In genomic region chr2:215931256-215931903, GRCh38 we compare ENCODE assay signal across 8 cellular contexts.
A peak's percentile ranks its signal among the peaks of the same experiment; 100 is the strongest.
DNase-seq lines count a peak whose midpoint lies in the region; ATAC-seq, FAIRE-seq and TF ChIP-seq lines count a peak whose summit lies in the region.

No MANE protein-coding gene starts in this region.

- no peak for TF ChIP-seq EP300 in K562 (IDR thresholded peaks at IDR 0.05; ENCODE audit: low read length)

- H3K36me3 ChIP-seq in K562 (ENCODE audit: control insufficient read depth, insufficient read depth, low read length): no peaks in the 10 kb centered on the region
- peaks cover 5% of the 10 kb centered on the region; the same call in 1 of the 2 replicates for H3K36me3 ChIP-seq in iPS DF 6.9 (ENCODE audit: control insufficient read depth, insufficient read depth, low read length)

- TF ChIP-seq POLR2A in K562 (conservative IDR thresholded peaks at IDR 0.05): no peak

- no peak overlapping the region for H2AFZ ChIP-seq in K562 (ENCODE audit: low read depth, low read length)

- H3K79me2 ChIP-seq in K562 (ENCODE audit: control insufficient read depth, insufficient read depth, low read length): no peaks in the 10 kb centered on the region

- intact Hi-C loops in K562 (cut with micrococcal nuclease): loop anchor here (5.0 to 10.0 kb wide), 2 partner anchors 577 to 929 kb away; no protein-coding TSS in a partner anchor

- ATAC-seq in HG02678 (IDR thresholded peaks at IDR 0.05; ENCODE audit: unreplicated experiment) (peak; percentile 89), K562 (peak; percentile 91)

- FAIRE-seq in K562 (lab: Jason Lieb, UNC): peak; percentile 80

- peak; percentile 87 to 88 for TF ChIP-seq RAD21 in K562 (CRISPR knock-in tag; conservative IDR thresholded peaks at IDR 0.05 in 1 of 2, IDR thresholded peaks at IDR 0.05 in 1 of 2)

- no peak overlapping the region for H3K9ac ChIP-seq in K562 (ENCODE audit: insufficient read depth in 1 of 2, low read depth in 2 of 2, low read length in 2 of 2)

- no peak overlapping the region for H3K27ac ChIP-seq in K562 (ENCODE audit: extremely low read depth, low read depth, low read length)
- no peak overlapping the region for H3K27ac ChIP-seq in iPS DF 6.9 (ENCODE audit: low read length)

- no peak overlapping the region for H3K4me2 ChIP-seq in K562 (ENCODE audit: insufficient read depth, low read length)

- H3K27me3 ChIP-seq in K562 (ENCODE audit: control insufficient read depth in 2 of 2, insufficient read depth in 2 of 2, low read length in 2 of 2): no peaks in the 10 kb centered on the region
- H3K27me3 ChIP-seq in iPS DF 6.9 (ENCODE audit: control insufficient read depth, insufficient read depth, low read length): no peaks in the 10 kb centered on the region

- H3K9me3 ChIP-seq in K562 (replicated peaks; ENCODE audit: control insufficient read depth, insufficient read depth, low read depth, low read length) (no peaks in the 10 kb centered on the region), iPS DF 6.9 (ENCODE audit: control insufficient read depth, insufficient read depth, low read length) (no peaks in the 10 kb centered on the region)

- H3K9me1 ChIP-seq in K562 (ENCODE audit: control insufficient read depth, insufficient read depth, low read length): no peaks in the 10 kb centered on the region

- H4K20me1 ChIP-seq in K562 (replicated peaks; ENCODE audit: control insufficient read depth, insufficient read depth, low read length): no peaks in the 10 kb centered on the region

- DNase-seq in activated gamma-delta T cell treated with Interleukin-2 at 50 U/mL for 16 hours: peak; percentile 42
- no peak for DNase-seq in activated gamma-delta T cell (lab: John Stamatoyannopoulos, UW)
- peak; percentile 40 for DNase-seq in NCI-H146 (lab: John Stamatoyannopoulos, UW)
- DNase-seq in T-helper 1 cell: peak in 4 of 5 donors; percentile 9 to 48 (median 28)
- DNase-seq in K562 (ENCODE audit: extremely low read depth in 1 of 4, low spot score in 3 of 4): peak; percentile 49 to 78 (median 54)
- peak; percentile 85 for DNase-seq in iPS DF 6.9 (ENCODE audit: low read depth, low spot score)
- DNase-seq in stimulated activated CD4-positive, alpha-beta T cell treated with anti-CD3 and anti-CD28 coated beads, Interleukin-12 subunit alpha, Interleukin-12 subunit beta, amount 100 ng/mL, for 24 hours (ENCODE audit: low read depth in 2 of 2): peak; percentile 22 to 51

- 0% methylated on average over 7 of the region's 8 CpGs for WGBS in K562 (ENCODE audit: insufficient coverage, low coverage, missing lambda C conversion rate)
- no CpG with 5 or more reads among the region's 8 CpGs for WGBS in iPS DF 6.9 (ENCODE audit: insufficient coverage, insufficient read length)

- H3K4me1 ChIP-seq in K562 (replicated peaks in 1 of 2; ENCODE audit: control insufficient read depth in 2 of 2, insufficient read depth in 2 of 2, low read length in 2 of 2) (peaks cover 0 to 16% of the 10 kb centered on the region in 2 experiments; a peak in 3 of 5 replicates), iPS DF 6.9 (ENCODE audit: control insufficient read depth, insufficient read depth, low read length) (peaks cover 2% of the 10 kb centered on the region; the same call in 1 of the 2 replicates)

- peak; percentile 67 to 82 (median 80) for TF ChIP-seq CTCF in K562 (IDR thresholded peaks at IDR 0.05 in 2 of 3, conservative IDR thresholded peaks at IDR 0.05 in 1 of 3; ENCODE audit: insufficient read depth in 2 of 3, low read depth in 1 of 3, low read length in 3 of 3)

- POLR2A ChIA-PET in K562 (lab: Yijun Ruan, JAX): interaction anchor here (0.6 to 0.7 kb wide), 2 partner anchors 17 to 591 kb away, joined by 3 to 4 read pairs; no protein-coding TSS in a partner anchor

- H3K4me3 ChIP-seq in K562 (no peak overlapping the region), iPS DF 6.9 (ENCODE audit: low read length) (no peak overlapping the region)

- in situ Hi-C loops in K562 (cut with MboI): no loop called here

- BruUV-seq in K562 (replicated peaks; lab: Mats Ljungman, UMichigan): no TSS peak

- CTCF ChIA-PET in K562 (lab: Yijun Ruan, JAX; ENCODE audit: low intra/inter-chr PET ratio): interaction anchor here (0.7 kb wide), 1 partner anchor 11 kb away, joined by 3 read pairs; no protein-coding TSS in a partner anchor

TF ChIP-seq in K562, 482 proteins besides CTCF, POLR2A, EP300 and RAD21 (continues in another document):
- TF ChIP-seq HDAC8 (tag; IDR thresholded peaks at IDR 0.05) (no peak), ESRRB (CRISPR knock-in tag; IDR thresholded peaks at IDR 0.05; ENCODE audit: borderline replicate concordance) (no peak), MYC (IDR thresholded peaks at IDR 0.05; ENCODE audit: low read depth, low read length) (no peak), MYC (CRISPR knock-in tag; IDR thresholded peaks at IDR 0.05; ENCODE audit: borderline replicate concordance, low read depth) (no peak), DEAF1 (CRISPR knock-in tag; IDR thresholded peaks at IDR 0.05) (peak; percentile 87), PATZ1 (CRISPR knock-in tag; IDR thresholded peaks at IDR 0.05; ENCODE audit: borderline replicate concordance) (no peak), CC2D1A (IDR thresholded peaks at IDR 0.05) (0 out of 2 replicates have a peak, but pooled peaks have one; percentile 29), TBP (optimal IDR thresholded peaks at IDR 0.05; ENCODE audit: low read depth, low read length) (no peak), ZNF134 (CRISPR knock-in tag; conservative IDR thresholded peaks at IDR 0.05) (no peak), STAG1 (CRISPR knock-in tag; IDR thresholded peaks at IDR 0.05; ENCODE audit: borderline replicate concordance) (peak; percentile 84; the same call in 1 of the 2 replicates), ZNF707 (CRISPR knock-in tag; conservative IDR thresholded peaks at IDR 0.05) (no peak), SMC3 (conservative IDR thresholded peaks at IDR 0.05; ENCODE audit: insufficient read depth, low read depth, low read length) (peak; percentile 70), ATF1 (CRISPR knock-in tag; IDR thresholded peaks at IDR 0.05) (no peak), ATF1 (tag; IDR thresholded peaks at IDR 0.05) (no peak), GABPB1 (CRISPR knock-in tag; IDR thresholded peaks at IDR 0.05) (no peak), ZNF57 (CRISPR knock-in tag; IDR thresholded peaks at IDR 0.05) (no peak), ZC3H11A (IDR thresholded peaks at IDR 0.05; ENCODE audit: low read depth, low read length) (no peak), RCOR1 (IDR thresholded peaks at IDR 0.05; ENCODE audit: borderline replicate concordance in 1 of 2, low read depth in 2 of 2, low read length in 2 of 2) (0 out of 4 replicates have a peak, but pooled peaks of 1 of the 2 experiments have one; percentile 22)
